ENCODE assay signal across 29 cellular contexts in the genomic region with DNA sequence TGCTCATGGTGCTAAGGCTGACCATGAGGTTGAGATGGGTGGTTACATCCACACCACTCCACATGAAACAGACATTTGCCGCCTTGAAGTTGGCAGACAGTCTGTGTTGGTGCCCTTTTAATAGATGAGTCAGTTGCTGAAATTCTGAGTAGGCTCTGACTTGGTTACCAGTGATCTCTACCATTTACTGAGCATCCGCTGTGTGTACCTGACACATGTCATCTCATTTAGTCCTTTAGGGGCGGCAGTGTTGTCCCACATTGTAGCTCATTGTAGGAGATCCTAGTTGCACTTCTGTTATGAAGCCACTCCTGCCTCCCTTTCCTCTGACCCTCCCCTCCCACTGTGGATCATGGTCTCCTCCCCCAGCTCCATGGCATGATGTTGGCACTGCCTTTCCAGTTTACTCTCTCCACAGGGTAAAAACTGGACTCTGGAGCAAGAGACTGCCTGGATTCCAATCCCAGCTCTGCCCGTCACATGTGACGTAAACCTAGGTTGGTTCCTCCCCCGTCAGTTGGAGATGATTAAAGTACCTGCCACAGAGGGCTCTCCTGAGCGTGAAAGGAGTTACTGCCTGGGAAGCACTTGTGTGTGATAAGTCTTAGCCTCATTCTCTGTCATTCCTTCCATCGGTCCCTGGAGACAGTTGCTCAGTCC. TPM values are rescaled to one million over a fixed set of nuclear protein-coding genes. Genes with fewer than 3 reads are reported as not detected.
DNase-seq lines count a peak whose midpoint lies in the region; ATAC-seq and TF ChIP-seq lines count a peak whose summit lies in the region.
"Had no signal": no experiment of that assay in that cellular context is flagged by ENCODE, and none has a peak within 500 bp of the region (broad histone marks: within the 10 kb centered on the region; RNA-seq: fewer than 3 reads in every experiment).

No MANE protein-coding gene starts in this region.

- CTCF ChIA-PET in OCI-LY7 (lab: Charles Lee; ENCODE audit: unreplicated experiment), result interaction anchor here (0.6 kb wide), 1 partner anchor 10 kb away, joined by 3 read pairs; no protein-coding TSS in a partner anchor

- no TSS peak for BruUV-seq in OCI-LY7 (replicated peaks; lab: Mats Ljungman, UMichigan)

- no peaks in the 10 kb centered on the region for H3K9me2 ChIP-seq in OCI-LY7 (ENCODE audit: insufficient read depth, low read length)

- intact Hi-C loops in left ventricle myocardium inferior (cut with micrococcal nuclease) (loop anchor here (10.0 kb wide), 1 partner anchor 210 kb away; no protein-coding TSS in a partner anchor), left lung (cut with DNase I) (no loop called here), upper lobe of right lung (cut with DNase I) (no loop called here), OCI-LY7 (cut with micrococcal nuclease; ENCODE audit: unreplicated experiment) (no loop called here)

- H3K27me3 Mint-ChIP-seq in activated T-helper 17 cell treated with anti-CD3 and anti-CD28 coated beads, Interleukin-2, amount 50 U/mL, for 72 hours, result no peaks in the 10 kb centered on the region
- H3K27me3 Mint-ChIP-seq: activated T-cell treated with anti-CD3 and anti-CD28 coated beads, Interleukin-2, amount 50 U/mL, for 24 hours; CD4-positive, CD25-positive, alpha-beta regulatory T cell; type B pancreatic cell had no signal

- no peak overlapping the region for H3K4me3 Mint-ChIP-seq in activated T-helper 17 cell treated with anti-CD3 and anti-CD28 coated beads, Interleukin-2, amount 50 U/mL, for 72 hours
- H3K4me3 Mint-ChIP-seq: activated T-cell treated with anti-CD3 and anti-CD28 coated beads, Interleukin-2, amount 50 U/mL, for 24 hours; CD4-positive, CD25-positive, alpha-beta regulatory T cell; type B pancreatic cell had no signal

- H3K79me2 ChIP-seq in OCI-LY7 (ENCODE audit: insufficient read depth, low read depth, low read length), result peaks cover 19% of the 10 kb centered on the region; the same call in 1 of the 2 replicates

- H3K4me1 ChIP-seq in cardiac muscle cell (ENCODE audit: low read depth) (peaks cover 17% of the 10 kb centered on the region), left ventricle myocardium inferior (peaks cover 62% of the 10 kb centered on the region), left lung (peaks cover 0 to 26% of the 10 kb centered on the region in 2 donors), upper lobe of right lung (peaks cover 29% of the 10 kb centered on the region), OCI-LY7 (ENCODE audit: insufficient read depth, low read length, poor library complexity, severe bottlenecking) (peaks cover 9% of the 10 kb centered on the region)
- H3K4me1 ChIP-seq: Peyer's patch, sigmoid colon had no signal

- no peaks in the 10 kb centered on the region for H3K9me3 Mint-ChIP-seq in activated T-helper 17 cell treated with anti-CD3 and anti-CD28 coated beads, Interleukin-2, amount 50 U/mL, for 72 hours
- H3K9me3 Mint-ChIP-seq: activated T-cell treated with anti-CD3 and anti-CD28 coated beads, Interleukin-2, amount 50 U/mL, for 24 hours; type B pancreatic cell had no signal

- no peaks in the 10 kb centered on the region for H3K27me3 ChIP-seq in cardiac muscle cell
- H3K27me3 ChIP-seq in left ventricle myocardium inferior (ENCODE audit: low read depth), result no peaks in the 10 kb centered on the region
- H3K27me3 ChIP-seq in left lung, result no peaks in the 10 kb centered on the region
- no peaks in the 10 kb centered on the region for H3K27me3 ChIP-seq in upper lobe of right lung
- H3K27me3 ChIP-seq: Peyer's patch, sigmoid colon had no signal

- H4K20me1 ChIP-seq in OCI-LY7 (ENCODE audit: insufficient read depth, low read length), result no peaks in the 10 kb centered on the region; the same call in 1 of the 2 replicates

- H3K4me1 Mint-ChIP-seq in activated T-helper 17 cell treated with anti-CD3 and anti-CD28 coated beads, Interleukin-2, amount 50 U/mL, for 72 hours, result peaks cover 36% of the 10 kb centered on the region

- H3K9me3 ChIP-seq in cardiac muscle cell (ENCODE audit: low read depth) (no peaks in the 10 kb centered on the region), left ventricle myocardium inferior (replicated peaks) (no peaks in the 10 kb centered on the region), left lung (no peaks in the 10 kb centered on the region), upper lobe of right lung (no peaks in the 10 kb centered on the region), OCI-LY7 (ENCODE audit: low read length) (peaks cover 5% of the 10 kb centered on the region; the same call in 1 of the 2 replicates)
- H3K9me3 ChIP-seq: Peyer's patch, sigmoid colon had no signal

- H3K36me3 Mint-ChIP-seq in activated T-helper 17 cell treated with anti-CD3 and anti-CD28 coated beads, Interleukin-2, amount 50 U/mL, for 72 hours (ENCODE audit: low read depth), result peaks cover 6% of the 10 kb centered on the region

- H3K4me3 ChIP-seq in cardiac muscle cell (no peak overlapping the region), left ventricle myocardium inferior (no peak overlapping the region), left lung (no peak overlapping the region), upper lobe of right lung (no peak overlapping the region), OCI-LY7 (ENCODE audit: low read depth, low read length, poor library complexity, severe bottlenecking) (no peak overlapping the region)
- H3K4me3 ChIP-seq: Peyer's patch, sigmoid colon had no signal

- no peak overlapping the region for H3K4me2 ChIP-seq in OCI-LY7 (ENCODE audit: low read length)

- TF ChIP-seq CTCF in cardiac muscle cell (IDR thresholded peaks at IDR 0.05; ENCODE audit: low read depth, low read length) (no peak), left ventricle myocardium inferior (IDR thresholded peaks at IDR 0.05; ENCODE audit: borderline replicate concordance) (no peak), left lung (IDR thresholded peaks at IDR 0.05) (no peak), upper lobe of right lung (IDR thresholded peaks at IDR 0.05) (peak; percentile 6), OCI-LY7 (conservative IDR thresholded peaks at IDR 0.05; ENCODE audit: low read length) (no peak)

- H3K27ac Mint-ChIP-seq in activated T-helper 17 cell treated with anti-CD3 and anti-CD28 coated beads, Interleukin-2, amount 50 U/mL, for 72 hours, result no peak overlapping the region
- H3K27ac Mint-ChIP-seq: activated T-cell treated with anti-CD3 and anti-CD28 coated beads, Interleukin-2, amount 50 U/mL, for 24 hours; CD4-positive, CD25-positive, alpha-beta regulatory T cell; naive thymus-derived CD4-positive, alpha-beta T cell; progenitor cell of endocrine pancreas had no signal

- peak in 1 of 2 donors; percentile 33 for DNase-seq in cardiac muscle cell (ENCODE audit: low read depth in 1 of 2, low spot score in 1 of 2)
- no peak for DNase-seq in left ventricle myocardium inferior
- no peak for DNase-seq in left lung
- DNase-seq in upper lobe of right lung, result no peak
- no peak for DNase-seq in hippocampal formation (lab: John Stamatoyannopoulos, UW)
- no peak for DNase-seq in OCI-LY7 (ENCODE audit: low spot score)
- DNase-seq in NK-92 (lab: John Stamatoyannopoulos, UW; ENCODE audit: unreplicated experiment), result no peak
- DNase-seq: activated CD4-positive, alpha-beta T cell treated with anti-CD3 and anti-CD28 coated beads for 48 hours; activated gamma-delta T cell treated with Interleukin-2 at 50 U/mL for 16 hours; activated T-cell treated with anti-CD3 and anti-CD28 coated beads, Interleukin-2, amount 50 U/mL, for 24 hours; Calu3; caudate nucleus; CD4-positive, CD25-positive, alpha-beta regulatory T cell; cortex of kidney; DMS79; naive thymus-derived CD4-positive, alpha-beta T cell; NCI-H1417 treated with DMSO at 0.1 percent for 48 hours; NCI-H2081; NCI-H345; NCI-H69; Peyer's patch; sigmoid colon; stimulated activated CD4-positive, alpha-beta T cell treated with anti-CD3 and anti-CD28 coated beads, Interleukin-4, amount 100 ng/mL, for 1 hour had no signal

- H3K36me3 ChIP-seq in cardiac muscle cell (no peaks in the 10 kb centered on the region), left ventricle myocardium inferior (no peaks in the 10 kb centered on the region), left lung (no peaks in the 10 kb centered on the region), upper lobe of right lung (no peaks in the 10 kb centered on the region), OCI-LY7 (ENCODE audit: insufficient read depth, low read length) (peaks cover 22% of the 10 kb centered on the region)
- H3K36me3 ChIP-seq: Peyer's patch, sigmoid colon had no signal

- peak; percentile 35 for ATAC-seq in activated T-helper 17 cell treated with anti-CD3 and anti-CD28 coated beads, Interleukin-2, amount 50 U/mL, for 72 hours (replicated peaks)
- ATAC-seq in left lung, result peak; percentile 81
- ATAC-seq in upper lobe of right lung, result peak; percentile 76
- ATAC-seq: HCT116; left lobe of liver; naive thymus-derived CD4-positive, alpha-beta T cell had no signal

- POLR2A ChIA-PET in OCI-LY7 (lab: Charles Lee), result interaction anchor here (1.0 kb wide), 1 partner anchor 12 kb away, joined by 3 read pairs; no protein-coding TSS in a partner anchor

- H3K27ac ChIP-seq in cardiac muscle cell, result peak overlapping the region; percentile 27
- H3K27ac ChIP-seq in left ventricle myocardium inferior (replicated peaks), result no peak overlapping the region
- H3K27ac ChIP-seq in left lung, result peak overlapping the region in 1 of 2 donors; percentile 8
- H3K27ac ChIP-seq in upper lobe of right lung, result no peak overlapping the region
- no peak overlapping the region for H3K27ac ChIP-seq in OCI-LY7 (ENCODE audit: low read depth, low read length, poor library complexity, severe bottlenecking)
- H3K27ac ChIP-seq: Peyer's patch, sigmoid colon, VCaP had no signal

- no peak overlapping the region for H2AFZ ChIP-seq in OCI-LY7 (ENCODE audit: low read length)

RNA-seq across cellular contexts. Expression of a gene that starts 21.6 kb away (rescaled TPM):
- total RNA-seq in cardiac muscle cell (25.2 and 35.5 TPM in 2 replicates), left ventricle myocardium inferior (56.8 TPM), left lung (10 to 100 TPM; 48.4 to 49.0 TPM), upper lobe of right lung (50.6 TPM), OCI-LY7 (2022) (40.0 and 47.3 TPM in 2 replicates)
- polyA plus RNA-seq in cardiac muscle cell, result 71.9 and 92.3 TPM in 2 replicates
- total RNA-seq in activated T-helper 17 cell treated with anti-CD3 and anti-CD28 coated beads, Interleukin-2, amount 50 U/mL, for 72 hours, result 10 to 100 TPM in 1 of 2 donors, 1 to 10 TPM in 1; 7.0 to 11.0 TPM
- 7.6 and 8.5 TPM in 2 replicates for total RNA-seq in OCI-LY7 (2014; rRNA removed; shearing (Covaris generic))
